ENCODE assay signal across 1 cellular context in the genomic region with DNA sequence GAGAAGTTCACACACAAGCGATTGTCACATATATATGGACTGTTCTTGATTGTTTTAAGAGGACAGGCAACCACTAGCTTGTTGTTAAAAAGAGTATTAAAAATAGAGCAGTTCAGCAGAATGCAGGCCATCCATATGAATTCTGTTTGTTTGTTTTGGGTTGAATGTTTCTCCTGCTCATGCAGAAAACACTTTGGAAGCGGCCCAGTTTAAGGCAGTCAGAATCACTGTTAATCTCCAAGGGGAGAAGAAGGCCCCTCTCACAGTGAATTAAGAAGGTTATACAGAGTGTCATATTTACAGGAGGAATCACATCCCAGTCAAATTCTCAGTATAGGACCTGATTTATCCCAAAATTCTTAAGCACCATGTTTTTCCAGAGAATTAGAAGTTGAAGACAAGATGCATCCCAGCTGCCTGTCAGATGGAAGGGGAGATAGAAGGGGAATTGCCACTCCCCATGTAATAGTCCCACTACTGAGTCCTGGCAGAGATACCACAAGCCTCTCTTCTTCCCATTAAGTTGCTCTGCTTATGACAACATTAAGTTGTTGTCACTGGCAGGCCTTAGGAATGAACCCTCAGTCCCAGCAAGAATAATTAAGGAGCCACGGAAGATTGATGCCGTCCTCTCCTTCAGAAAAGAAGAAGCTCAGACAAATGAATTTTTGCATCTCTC.
TF ChIP-seq lines count a peak whose summit lies in the region.

No MANE protein-coding gene starts in this region.

TF ChIP-seq in WTC11, 78 proteins besides CTCF, POLR2A, EP300 and RAD21 (continued from another document):
- TF ChIP-seq, protein P1, sequence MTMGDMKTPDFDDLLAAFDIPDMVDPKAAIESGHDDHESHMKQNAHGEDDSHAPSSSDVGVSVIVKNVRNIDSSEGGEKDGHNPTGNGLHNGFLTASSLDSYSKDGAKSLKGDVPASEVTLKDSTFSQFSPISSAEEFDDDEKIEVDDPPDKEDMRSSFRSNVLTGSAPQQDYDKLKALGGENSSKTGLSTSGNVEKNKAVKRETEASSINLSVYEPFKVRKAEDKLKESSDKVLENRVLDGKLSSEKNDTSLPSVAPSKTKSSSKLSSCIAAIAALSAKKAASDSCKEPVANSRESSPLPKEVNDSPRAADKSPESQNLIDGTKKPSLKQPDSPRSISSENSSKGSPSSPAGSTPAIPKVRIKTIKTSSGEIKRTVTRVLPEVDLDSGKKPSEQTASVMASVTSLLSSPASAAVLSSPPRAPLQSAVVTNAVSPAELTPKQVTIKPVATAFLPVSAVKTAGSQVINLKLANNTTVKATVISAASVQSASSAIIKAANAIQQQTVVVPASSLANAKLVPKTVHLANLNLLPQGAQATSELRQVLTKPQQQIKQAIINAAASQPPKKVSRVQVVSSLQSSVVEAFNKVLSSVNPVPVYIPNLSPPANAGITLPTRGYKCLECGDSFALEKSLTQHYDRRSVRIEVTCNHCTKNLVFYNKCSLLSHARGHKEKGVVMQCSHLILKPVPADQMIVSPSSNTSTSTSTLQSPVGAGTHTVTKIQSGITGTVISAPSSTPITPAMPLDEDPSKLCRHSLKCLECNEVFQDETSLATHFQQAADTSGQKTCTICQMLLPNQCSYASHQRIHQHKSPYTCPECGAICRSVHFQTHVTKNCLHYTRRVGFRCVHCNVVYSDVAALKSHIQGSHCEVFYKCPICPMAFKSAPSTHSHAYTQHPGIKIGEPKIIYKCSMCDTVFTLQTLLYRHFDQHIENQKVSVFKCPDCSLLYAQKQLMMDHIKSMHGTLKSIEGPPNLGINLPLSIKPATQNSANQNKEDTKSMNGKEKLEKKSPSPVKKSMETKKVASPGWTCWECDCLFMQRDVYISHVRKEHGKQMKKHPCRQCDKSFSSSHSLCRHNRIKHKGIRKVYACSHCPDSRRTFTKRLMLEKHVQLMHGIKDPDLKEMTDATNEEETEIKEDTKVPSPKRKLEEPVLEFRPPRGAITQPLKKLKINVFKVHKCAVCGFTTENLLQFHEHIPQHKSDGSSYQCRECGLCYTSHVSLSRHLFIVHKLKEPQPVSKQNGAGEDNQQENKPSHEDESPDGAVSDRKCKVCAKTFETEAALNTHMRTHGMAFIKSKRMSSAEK (CRISPR knock-in tag; IDR thresholded peaks at IDR 0.05; ENCODE audit: borderline replicate concordance) = no peak
- TF ChIP-seq, protein P2, sequence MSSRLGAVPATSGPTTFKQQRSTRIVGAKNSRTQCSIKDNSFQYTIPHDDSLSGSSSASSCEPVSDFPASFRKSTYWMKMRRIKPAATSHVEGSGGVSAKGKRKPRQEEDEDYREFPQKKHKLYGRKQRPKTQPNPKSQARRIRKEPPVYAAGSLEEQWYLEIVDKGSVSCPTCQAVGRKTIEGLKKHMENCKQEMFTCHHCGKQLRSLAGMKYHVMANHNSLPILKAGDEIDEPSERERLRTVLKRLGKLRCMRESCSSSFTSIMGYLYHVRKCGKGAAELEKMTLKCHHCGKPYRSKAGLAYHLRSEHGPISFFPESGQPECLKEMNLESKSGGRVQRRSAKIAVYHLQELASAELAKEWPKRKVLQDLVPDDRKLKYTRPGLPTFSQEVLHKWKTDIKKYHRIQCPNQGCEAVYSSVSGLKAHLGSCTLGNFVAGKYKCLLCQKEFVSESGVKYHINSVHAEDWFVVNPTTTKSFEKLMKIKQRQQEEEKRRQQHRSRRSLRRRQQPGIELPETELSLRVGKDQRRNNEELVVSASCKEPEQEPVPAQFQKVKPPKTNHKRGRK (CRISPR knock-in tag; IDR thresholded peaks at IDR 0.05; ENCODE audit: borderline replicate concordance) = no peak
- no peak for TF ChIP-seq ZNF138 (CRISPR knock-in tag; conservative IDR thresholded peaks at IDR 0.05)
- TF ChIP-seq, protein P3, sequence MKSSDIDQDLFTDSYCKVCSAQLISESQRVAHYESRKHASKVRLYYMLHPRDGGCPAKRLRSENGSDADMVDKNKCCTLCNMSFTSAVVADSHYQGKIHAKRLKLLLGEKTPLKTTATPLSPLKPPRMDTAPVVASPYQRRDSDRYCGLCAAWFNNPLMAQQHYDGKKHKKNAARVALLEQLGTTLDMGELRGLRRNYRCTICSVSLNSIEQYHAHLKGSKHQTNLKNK (CRISPR knock-in tag; IDR thresholded peaks at IDR 0.05) = no peak
- no peak for TF ChIP-seq ZBTB21 (CRISPR knock-in tag; IDR thresholded peaks at IDR 0.05; ENCODE audit: borderline replicate concordance)
- TF ChIP-seq, protein P4, sequence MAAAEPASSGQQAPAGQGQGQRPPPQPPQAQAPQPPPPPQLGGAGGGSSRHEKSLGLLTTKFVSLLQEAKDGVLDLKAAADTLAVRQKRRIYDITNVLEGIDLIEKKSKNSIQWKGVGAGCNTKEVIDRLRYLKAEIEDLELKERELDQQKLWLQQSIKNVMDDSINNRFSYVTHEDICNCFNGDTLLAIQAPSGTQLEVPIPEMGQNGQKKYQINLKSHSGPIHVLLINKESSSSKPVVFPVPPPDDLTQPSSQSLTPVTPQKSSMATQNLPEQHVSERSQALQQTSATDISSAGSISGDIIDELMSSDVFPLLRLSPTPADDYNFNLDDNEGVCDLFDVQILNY (CRISPR knock-in tag; IDR thresholded peaks at IDR 0.05) = no peak
- TF ChIP-seq IRF2 (CRISPR knock-in tag; IDR thresholded peaks at IDR 0.05; ENCODE audit: borderline replicate concordance, low read depth) = no peak
- TF ChIP-seq, protein P5, sequence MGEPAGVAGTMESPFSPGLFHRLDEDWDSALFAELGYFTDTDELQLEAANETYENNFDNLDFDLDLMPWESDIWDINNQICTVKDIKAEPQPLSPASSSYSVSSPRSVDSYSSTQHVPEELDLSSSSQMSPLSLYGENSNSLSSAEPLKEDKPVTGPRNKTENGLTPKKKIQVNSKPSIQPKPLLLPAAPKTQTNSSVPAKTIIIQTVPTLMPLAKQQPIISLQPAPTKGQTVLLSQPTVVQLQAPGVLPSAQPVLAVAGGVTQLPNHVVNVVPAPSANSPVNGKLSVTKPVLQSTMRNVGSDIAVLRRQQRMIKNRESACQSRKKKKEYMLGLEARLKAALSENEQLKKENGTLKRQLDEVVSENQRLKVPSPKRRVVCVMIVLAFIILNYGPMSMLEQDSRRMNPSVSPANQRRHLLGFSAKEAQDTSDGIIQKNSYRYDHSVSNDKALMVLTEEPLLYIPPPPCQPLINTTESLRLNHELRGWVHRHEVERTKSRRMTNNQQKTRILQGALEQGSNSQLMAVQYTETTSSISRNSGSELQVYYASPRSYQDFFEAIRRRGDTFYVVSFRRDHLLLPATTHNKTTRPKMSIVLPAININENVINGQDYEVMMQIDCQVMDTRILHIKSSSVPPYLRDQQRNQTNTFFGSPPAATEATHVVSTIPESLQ (CRISPR knock-in tag; IDR thresholded peaks at IDR 0.05) = no peak
